ENCODE assay signal across 26 cellular contexts in genomic region chr22:30115705-30116104, GRCh38. TPM values are rescaled to one million over a fixed set of nuclear protein-coding genes. Genes with fewer than 3 reads are reported as not detected.
DNase-seq lines count a peak whose midpoint lies in the region; ATAC-seq and TF ChIP-seq lines count a peak whose summit lies in the region.
"Had no signal": no experiment of that assay in that cellular context is flagged by ENCODE, and none has a peak within 500 bp of the region (broad histone marks: within the 10 kb centered on the region; RNA-seq: fewer than 3 reads in every experiment).

No MANE protein-coding gene starts in this region.

- WGBS in H9 (ENCODE audit: extremely low coverage, insufficient read length, low lambda C conversion rate), result no CpG with 5 or more reads among the region's 2 CpGs

- H3K9me3 Mint-ChIP-seq in H9, result no peaks in the 10 kb centered on the region
- no peaks in the 10 kb centered on the region for H3K9me3 Mint-ChIP-seq in effector memory CD8-positive, alpha-beta T cell
- H3K9me3 Mint-ChIP-seq: activated naive CD4-positive, alpha-beta T cell treated with anti-CD3 and anti-CD28 coated beads, Interleukin-2, amount 50 U/mL, for 24 hours; activated T-cell treated with anti-CD3 and anti-CD28 coated beads, Interleukin-2, amount 50 U/mL, for 72 hours; HFFc6; nephron progenitor cell had no signal

- peaks cover 11% of the 10 kb centered on the region for H3K4me1 ChIP-seq in ACC112 (ENCODE audit: control insufficient read depth, insufficient read depth, low read length, unreplicated experiment)
- H3K4me1 ChIP-seq in H9 (ENCODE audit: insufficient read depth, low read length), result no peaks in the 10 kb centered on the region
- H3K4me1 ChIP-seq: esophagus squamous epithelium, left ventricle myocardium inferior had no signal

- H4K91ac ChIP-seq in H9 (ENCODE audit: insufficient read length, low read depth, low read length), result no peak overlapping the region

- DNase-seq in cerebellar cortex (ENCODE audit: low spot score), result peak; percentile 14
- DNase-seq in kidney tubule cell (ENCODE audit: low spot score), result peak; percentile 64
- DNase-seq in H9, result no peak
- no peak for DNase-seq in DMS153 (lab: John Stamatoyannopoulos, UW)
- DNase-seq in effector memory CD8-positive, alpha-beta T cell, result no peak
- DNase-seq in hypothalamus (lab: John Stamatoyannopoulos, UW), result no peak
- DNase-seq: activated T-cell treated with anti-CD3 and anti-CD28 coated beads, Interleukin-2, amount 50 U/mL, for 72 hours; aorta; DMS53; effector memory CD4-positive, alpha-beta T cell; esophagus squamous epithelium; GF-D8; left ventricle myocardium inferior; midbrain; NCI-H146; NCI-H524; nephron progenitor cell; posterior cingulate gyrus had no signal

- no peak overlapping the region for H3K4ac ChIP-seq in H9 (ENCODE audit: low read depth, low read length)

- peak; percentile 14; the same call in 1 of the 2 replicates for TF ChIP-seq RAD21 in Ishikawa (IDR thresholded peaks at IDR 0.05; ENCODE audit: low read depth)

- no peak overlapping the region for H2BK20ac ChIP-seq in H9 (ENCODE audit: low read depth, low read length, poor library complexity, severe bottlenecking)

- H4K20me1 ChIP-seq in H9 (ENCODE audit: control insufficient read depth, insufficient read depth, insufficient read length), result no peaks in the 10 kb centered on the region

- H2BK15ac ChIP-seq in H9 (ENCODE audit: low read depth, low read length), result no peak overlapping the region

- no peaks in the 10 kb centered on the region for H3K79me2 ChIP-seq in ACC112 (ENCODE audit: control insufficient read depth, insufficient read depth, low read length, unreplicated experiment)
- no peaks in the 10 kb centered on the region for H3K79me2 ChIP-seq in H9 (ENCODE audit: insufficient read depth, low read length)

- no peak overlapping the region for H2AK5ac ChIP-seq in H9 (ENCODE audit: insufficient read length, low read length)

- no peak for TF ChIP-seq EP300 in Ishikawa (IDR thresholded peaks at IDR 0.05; ENCODE audit: borderline replicate concordance)

- no peak overlapping the region for H2BK120ac ChIP-seq in H9 (ENCODE audit: low read depth, low read length, poor library complexity, severe bottlenecking)

- no peak overlapping the region for H4K8ac ChIP-seq in H9 (replicated peaks; ENCODE audit: insufficient read length, low read depth, low read length)

- H2AFZ ChIP-seq in ACC112 (ENCODE audit: low read length, unreplicated experiment), result no peak overlapping the region
- H2AFZ ChIP-seq in H9 (ENCODE audit: low read length), result no peak overlapping the region

- no peak overlapping the region for H3K4me3 Mint-ChIP-seq in H9
- no peak overlapping the region for H3K4me3 Mint-ChIP-seq in effector memory CD8-positive, alpha-beta T cell
- H3K4me3 Mint-ChIP-seq: activated naive CD4-positive, alpha-beta T cell treated with anti-CD3 and anti-CD28 coated beads, Interleukin-2, amount 50 U/mL, for 24 hours; activated T-cell treated with anti-CD3 and anti-CD28 coated beads, Interleukin-2, amount 50 U/mL, for 72 hours; HFFc6; nephron progenitor cell had no signal

- peaks cover 0 to 4% of the 10 kb centered on the region in 2 experiments; a peak in 2 of 4 replicates for H3K4me1 Mint-ChIP-seq in H9
- H3K4me1 Mint-ChIP-seq in effector memory CD8-positive, alpha-beta T cell (ENCODE audit: low read depth in 2 of 2), result no peaks in the 10 kb centered on the region

- H3T11ph ChIP-seq in H9 (ENCODE audit: low read length), result no peak overlapping the region

- H3K27ac ChIP-seq in ACC112 (ENCODE audit: low read depth, low read length) (peak overlapping the region; percentile 69), H9 (ENCODE audit: insufficient read length, low read depth, low read length) (no peak overlapping the region)
- H3K27ac ChIP-seq: C4-2B, esophagus squamous epithelium, left ventricle myocardium inferior had no signal

- H3K27ac Mint-ChIP-seq in H9, result no peak overlapping the region
- peak overlapping the region in 1 of 2 donors; percentile 8 for H3K27ac Mint-ChIP-seq in effector memory CD8-positive, alpha-beta T cell
- H3K27ac Mint-ChIP-seq: activated T-cell treated with anti-CD3 and anti-CD28 coated beads, Interleukin-2, amount 50 U/mL, for 72 hours; HFFc6; nephron progenitor cell had no signal

- no peak overlapping the region for H3K56ac ChIP-seq in H9 (ENCODE audit: insufficient read length, low read depth, low read length)

- no peak for TF ChIP-seq CTCF in H9 (conservative IDR thresholded peaks at IDR 0.05)

- H3K36me3 ChIP-seq in ACC112 (ENCODE audit: insufficient read depth, low read length), result no peaks in the 10 kb centered on the region
- H3K36me3 ChIP-seq: esophagus squamous epithelium, left ventricle myocardium inferior had no signal

- H3K27me3 ChIP-seq in ACC112 (ENCODE audit: insufficient read depth, low read length), result no peaks in the 10 kb centered on the region
- no peaks in the 10 kb centered on the region for H3K27me3 ChIP-seq in H9 (ENCODE audit: insufficient read depth, low read length)
- H3K27me3 ChIP-seq: esophagus squamous epithelium had no signal

- H2BK12ac ChIP-seq in H9 (ENCODE audit: insufficient read length, low read depth, low read length), result no peak overlapping the region

- no peak overlapping the region for H3K4me3 ChIP-seq in ACC112 (ENCODE audit: low read depth, low read length)
- H3K4me3 ChIP-seq: esophagus squamous epithelium, K562, left ventricle myocardium inferior had no signal

- no peak overlapping the region for H3K9ac ChIP-seq in H9 (ENCODE audit: extremely low read depth, insufficient read length, low read length)

- no peaks in the 10 kb centered on the region for H3K36me3 Mint-ChIP-seq in H9 (ENCODE audit: insufficient read depth in 1 of 3, low read depth in 3 of 3)
- H3K36me3 Mint-ChIP-seq in effector memory CD8-positive, alpha-beta T cell (ENCODE audit: insufficient read depth), result no peaks in the 10 kb centered on the region
- H3K36me3 Mint-ChIP-seq: activated naive CD4-positive, alpha-beta T cell treated with anti-CD3 and anti-CD28 coated beads, Interleukin-2, amount 50 U/mL, for 24 hours had no signal

- H2BK5ac ChIP-seq in H9 (ENCODE audit: insufficient read length, low read length), result no peak overlapping the region

- H3K27me3 Mint-ChIP-seq in H9 (ENCODE audit: low read depth), result no peaks in the 10 kb centered on the region; the same call in 1 of the 2 replicates
- no peaks in the 10 kb centered on the region for H3K27me3 Mint-ChIP-seq in effector memory CD8-positive, alpha-beta T cell
- H3K27me3 Mint-ChIP-seq: activated naive CD4-positive, alpha-beta T cell treated with anti-CD3 and anti-CD28 coated beads, Interleukin-2, amount 50 U/mL, for 24 hours had no signal

- no peaks in the 10 kb centered on the region for H3K79me1 ChIP-seq in H9 (ENCODE audit: insufficient read depth, low read depth, low read length, poor library complexity, severe bottlenecking)

- no peak overlapping the region for H3K14ac ChIP-seq in H9 (ENCODE audit: insufficient read depth, low read length)

- no peak overlapping the region for H3K18ac ChIP-seq in H9 (ENCODE audit: insufficient read length, low read depth, low read length)

- no peak overlapping the region for H3K4me2 ChIP-seq in H9 (ENCODE audit: insufficient read depth, insufficient read length, low read length)

- H3K23me2 ChIP-seq in H9 (ENCODE audit: insufficient read length, low read depth, low read length, poor library complexity, severe bottlenecking), result no peaks in the 10 kb centered on the region

- no peak overlapping the region for H3K23ac ChIP-seq in H9 (ENCODE audit: insufficient read length, low read depth, low read length)

- no peaks in the 10 kb centered on the region for H3K9me3 ChIP-seq in H9 (ENCODE audit: control insufficient read depth, low read depth, low read length)
- H3K9me3 ChIP-seq: esophagus squamous epithelium, left ventricle myocardium inferior had no signal

- H4K5ac ChIP-seq in H9 (ENCODE audit: insufficient read length, low read depth, low read length), result no peak overlapping the region

- no peak for ATAC-seq in effector memory CD8-positive, alpha-beta T cell (replicated peaks)
- ATAC-seq: K562, sciatic nerve had no signal

TF ChIP-seq in Ishikawa, 13 proteins besides CTCF, POLR2A, EP300 and RAD21 (continues in another document):
- TF ChIP-seq MAX (IDR thresholded peaks at IDR 0.05) (0 out of 2 replicates have a peak, but pooled peaks have one; percentile 16), ZBTB7A (IDR thresholded peaks at IDR 0.05; ENCODE audit: low read depth) (no peak), NFIC (IDR thresholded peaks at IDR 0.05) (no peak), TAF1 (IDR thresholded peaks at IDR 0.05; ENCODE audit: low read depth) (no peak), USF1 (IDR thresholded peaks at IDR 0.05) (no peak)

RNA-seq across cellular contexts. Expression of gene HORMAD2, which starts 35.4 kb away (rescaled TPM):
- not detected in 2 replicates for total RNA-seq in H9 (2021)
- total RNA-seq: aorta, esophagus squamous epithelium, HFFc6, K562, left ventricle myocardium inferior, sciatic nerve, urinary bladder had no signal

Comparison
In these comparisons a context has a peak if more than half of its experiments do, and no peak if none do; other contexts are left out.
1. DNase-seq: peak in cerebellar cortex (single experiment) and kidney tubule cell (single experiment); none in H9 (single experiment), DMS153 (single experiment), effector memory CD8-positive, alpha-beta T cell (0 of 3) and hypothalamus (0 of 51).